ENCODE assay signal across 8 cellular contexts in the genomic region with DNA sequence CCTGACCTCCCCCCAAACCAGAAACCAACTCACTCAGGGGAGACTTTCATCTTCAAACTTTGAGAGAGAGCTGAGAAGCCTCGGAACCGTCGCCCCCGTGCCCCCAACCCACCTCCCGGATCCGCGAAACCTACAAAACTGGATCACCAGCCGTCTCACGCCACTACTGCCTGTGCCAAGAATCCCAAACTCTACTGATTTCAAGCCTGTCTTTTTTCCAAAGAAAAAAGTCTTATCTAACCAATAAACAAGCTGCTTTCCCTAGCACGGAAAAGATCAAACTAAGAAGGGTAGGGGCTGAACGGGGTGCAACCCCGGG. TPM values are rescaled to one million over a fixed set of nuclear protein-coding genes. Genes with fewer than 3 reads are reported as not detected.
DNase-seq lines count a peak whose midpoint lies in the region; ATAC-seq and TF ChIP-seq lines count a peak whose summit lies in the region.

No MANE protein-coding gene starts in this region.

- H3K36me3 ChIP-seq in KMS-11 (ENCODE audit: insufficient read depth), result no peaks in the 10 kb centered on the region

- no peaks in the 10 kb centered on the region; the same call in 1 of the 2 replicates for H3K9me3 ChIP-seq in AG04450 (ENCODE audit: control insufficient read depth, insufficient read depth, low read length)

- peaks cover 15% of the 10 kb centered on the region; the same call in 1 of the 2 replicates for H3K79me2 ChIP-seq in KMS-11 (ENCODE audit: insufficient read depth, low read depth)

- H3K4me3 ChIP-seq in AG04450 (ENCODE audit: low read depth, low read length) (peak overlapping the region; percentile 67), KMS-11 (IDR thresholded peaks at IDR 0.05; ENCODE audit: insufficient read depth, low read depth, low read length) (no peak overlapping the region)

- peak overlapping the region; percentile 21 for H3K27ac Mint-ChIP-seq in central memory CD8-positive, alpha-beta T cell (ENCODE audit: low read depth)
- H3K27ac Mint-ChIP-seq in naive B cell, result peak overlapping the region in 2 of 6 donors; percentile 69 to 84

- no peak overlapping the region for H3K27ac ChIP-seq in AG04450 (ENCODE audit: low read depth, low read length)
- H3K27ac ChIP-seq in KMS-11, result no peak overlapping the region

- no peaks in the 10 kb centered on the region for H4K20me1 ChIP-seq in KMS-11 (ENCODE audit: insufficient read depth)

- no peaks in the 10 kb centered on the region for H3K9me3 Mint-ChIP-seq in central memory CD8-positive, alpha-beta T cell
- no peaks in the 10 kb centered on the region for H3K9me3 Mint-ChIP-seq in naive B cell

- H3K9ac ChIP-seq in KMS-11, result peak overlapping the region; percentile 57; the same call in 1 of the 2 replicates

- POLR2A ChIA-PET in AG04450 (lab: Yijun Ruan, JAX), result no interaction called here

- H2AFZ ChIP-seq in KMS-11 (ENCODE audit: low read depth), result peak overlapping the region; percentile 91; the same call in 1 of the 2 replicates

- TF ChIP-seq CTCF in AG04450 (IDR thresholded peaks at IDR 0.05; ENCODE audit: low read depth, low read length) (no peak), KMS-11 (conservative IDR thresholded peaks at IDR 0.05; ENCODE audit: low read depth, low read length) (no peak)

- CTCF ChIA-PET in AG04450 (lab: Charles Lee), result interaction anchor here (0.8 kb wide), 1 partner anchor 328 kb away, joined by 3 read pairs; no protein-coding TSS in a partner anchor

- H3K4me2 ChIP-seq in KMS-11, result peak overlapping the region; percentile 92

- H3K36me3 Mint-ChIP-seq in central memory CD8-positive, alpha-beta T cell (ENCODE audit: insufficient read depth), result peaks cover 8% of the 10 kb centered on the region
- no peaks in the 10 kb centered on the region for H3K36me3 Mint-ChIP-seq in naive B cell

- no peak for DNase-seq in AG04450 (ENCODE audit: low read depth, low spot score)
- DNase-seq in central memory CD8-positive, alpha-beta T cell (ENCODE audit: low spot score in 2 of 2), result no peak
- no peak for DNase-seq in naive B cell
- no peak for DNase-seq in NCI-H2196 treated with DMSO at 0.1 percent for 48 hours (lab: John Stamatoyannopoulos, UW; ENCODE audit: unreplicated experiment)
- no peak for DNase-seq in dedifferentiated amniotic fluid mesenchymal stem cell (ENCODE audit: extremely low spot score)
- no peak for DNase-seq in SHP77 (lab: John Stamatoyannopoulos, UW)

- peaks cover 17% of the 10 kb centered on the region for H3K4me1 Mint-ChIP-seq in central memory CD8-positive, alpha-beta T cell
- peaks cover 14 to 29% (median 19%) of the 10 kb centered on the region in 3 donors for H3K4me1 Mint-ChIP-seq in naive B cell

- H3K27me3 Mint-ChIP-seq in central memory CD8-positive, alpha-beta T cell, result no peaks in the 10 kb centered on the region
- peaks cover 0 to 14% (median 10%) of the 10 kb centered on the region in 3 donors for H3K27me3 Mint-ChIP-seq in naive B cell

- no peak for ATAC-seq in central memory CD8-positive, alpha-beta T cell (replicated peaks; ENCODE audit: extremely low read depth, poor library complexity, severe bottlenecking)
- ATAC-seq in naive B cell (ENCODE audit: low read depth in 2 of 2) (no peak), GM21447 (IDR thresholded peaks at IDR 0.05; ENCODE audit: unreplicated experiment) (no peak)

- H3K4me1 ChIP-seq in KMS-11 (ENCODE audit: low read depth, poor library complexity, severe bottlenecking), result peaks cover 20% of the 10 kb centered on the region

- no peak overlapping the region for H3K4me3 Mint-ChIP-seq in central memory CD8-positive, alpha-beta T cell
- H3K4me3 Mint-ChIP-seq in naive B cell, result peak overlapping the region in 7 of 8 donors; percentile 79 to 89 (median 84)

- H3K27me3 ChIP-seq in AG04450 (ENCODE audit: control insufficient read depth, insufficient read depth, low read length) (peaks cover 11% of the 10 kb centered on the region), KMS-11 (ENCODE audit: insufficient read depth, low read depth) (no peaks in the 10 kb centered on the region)

RNA-seq across cellular contexts. Expression of a gene that starts 2.0 kb away (rescaled TPM):
- polyA plus RNA-seq in AG04450 (2011; rRNA removed) (2.4 and 2.8 TPM in 2 replicates), naive B cell (ENCODE audit: low read depth in 6 of 6) (1 to 10 TPM in 1 of 6 donors, under 1 TPM in 2, not detected in 3; 0.08 to 4.7 (median 0.69) TPM)
- 3.5 and 3.8 TPM in 2 replicates for polyA minus RNA-seq in AG04450 (2011; rRNA and poly(A)+ RNA removed)
